8 cellular contexts compared by ENCODE assay signal in genomic region chr1:210360852-210361477, GRCh38. TPM values are rescaled to one million over a fixed set of nuclear protein-coding genes. Genes with fewer than 3 reads are reported as not detected.
DNase-seq lines count a peak whose midpoint lies in the region; ATAC-seq and TF ChIP-seq lines count a peak whose summit lies in the region.

No MANE protein-coding gene starts in this region.

- ATAC-seq in GM21737 (IDR thresholded peaks at IDR 0.05; ENCODE audit: unreplicated experiment), result peak; percentile 65
- no peak for ATAC-seq in lung (ENCODE audit: insufficient read depth, low FRiP score)
- no peak for ATAC-seq in gastrocnemius medialis
- no peak for ATAC-seq in naive thymus-derived CD8-positive, alpha-beta T cell

- peak; percentile 46 for DNase-seq in DMS53 treated with DMSO at 0.1 percent for 48 hours (lab: John Stamatoyannopoulos, UW; ENCODE audit: unreplicated experiment)
- peak; percentile 4 for DNase-seq in NCI-H345 (lab: John Stamatoyannopoulos, UW)
- peak; percentile 63 for DNase-seq in cerebellar cortex (ENCODE audit: low spot score)
- DNase-seq in lung (ENCODE audit: low spot score), result no peak
- DNase-seq in gastrocnemius medialis, result no peak
- no peak for DNase-seq in middle frontal gyrus (ENCODE audit: extremely low spot score, low spot score)
- DNase-seq in naive thymus-derived CD8-positive, alpha-beta T cell, result no peak

- peaks cover 0 to 4% (median 0%) of the 10 kb centered on the region in 9 donors for H3K9me3 Mint-ChIP-seq in naive thymus-derived CD8-positive, alpha-beta T cell

- H3K27me3 ChIP-seq in lung (ENCODE audit: control insufficient read depth, insufficient read depth) (no peaks in the 10 kb centered on the region), gastrocnemius medialis (no peaks in the 10 kb centered on the region)

- no peak for TF ChIP-seq POLR2A in gastrocnemius medialis (IDR thresholded peaks at IDR 0.05)

- no peaks in the 10 kb centered on the region for H3K27me3 Mint-ChIP-seq in naive thymus-derived CD8-positive, alpha-beta T cell

- H3K4me1 ChIP-seq in lung (ENCODE audit: control insufficient read depth in 2 of 2, insufficient read depth in 2 of 2, low read length in 2 of 2), result peaks cover 0 to 3% of the 10 kb centered on the region in 2 donors
- H3K4me1 ChIP-seq in gastrocnemius medialis, result no peaks in the 10 kb centered on the region

- H3K4me3 Mint-ChIP-seq in naive thymus-derived CD8-positive, alpha-beta T cell, result no peak overlapping the region

- 57 to 65% methylated on average over 10 of the region's 10 CpGs for WGBS in lung, 2 donors

- intact Hi-C loops in gastrocnemius medialis (cut with DNase I; ENCODE audit: low total_unique reads), result no loop called here

- H3K4me3 ChIP-seq in lung, result no peak overlapping the region
- no peak overlapping the region for H3K4me3 ChIP-seq in gastrocnemius medialis

- no peaks in the 10 kb centered on the region for H3K36me3 ChIP-seq in lung (ENCODE audit: control insufficient read depth in 2 of 2, insufficient read depth in 2 of 2, low read length in 2 of 2)
- H3K36me3 ChIP-seq in gastrocnemius medialis, result no peaks in the 10 kb centered on the region

- in situ Hi-C loops in gastrocnemius medialis (cut with MboI; ENCODE audit: low sequenced_read_pairs in 4 of 4), result no loop called here

- TF ChIP-seq CTCF in lung (IDR thresholded peaks at IDR 0.05; ENCODE audit: control extremely low read depth, extremely low read depth), result peak; percentile 42
- no peak for TF ChIP-seq CTCF in gastrocnemius medialis (IDR thresholded peaks at IDR 0.05 in 4 of 5, conservative IDR thresholded peaks at IDR 0.05 in 1 of 5)

- H3K27ac Mint-ChIP-seq in naive thymus-derived CD8-positive, alpha-beta T cell, result no peak overlapping the region

- POLR2A ChIA-PET in naive thymus-derived CD8-positive, alpha-beta T cell (lab: Charles Lee), result interaction anchor here (1.7 kb wide), 1 partner anchor 19 kb away, joined by 5 read pairs; no protein-coding TSS in a partner anchor

- H3K27ac ChIP-seq in lung (ENCODE audit: low read depth in 1 of 2, low read length in 1 of 2) (no peak overlapping the region), gastrocnemius medialis (no peak overlapping the region)

- H3K9me3 ChIP-seq in lung (ENCODE audit: control insufficient read depth in 2 of 2, insufficient read depth in 1 of 2, low read length in 1 of 2) (no peaks in the 10 kb centered on the region), gastrocnemius medialis (no peaks in the 10 kb centered on the region)

- H3K36me3 Mint-ChIP-seq in naive thymus-derived CD8-positive, alpha-beta T cell, result peaks cover 0 to 3% (median 0%) of the 10 kb centered on the region in 3 donors

- peaks cover 0 to 1% (median 0%) of the 10 kb centered on the region in 4 donors for H3K4me1 Mint-ChIP-seq in naive thymus-derived CD8-positive, alpha-beta T cell

RNA-seq across cellular contexts. Expression of gene HHAT, which starts 32.3 kb away (rescaled TPM):
- total RNA-seq in lung, result 10 to 100 TPM in 1 of 2 donors, 1 to 10 TPM in 1; 5.8 to 11.3 TPM
- 1 to 10 TPM; 1.2 to 1.8 TPM for polyA plus RNA-seq in lung
- total RNA-seq in gastrocnemius medialis, result under 1 TPM in 3 of 4 donors, not detected in 1; 0.31 to 0.33 (median 0.33) TPM
- total RNA-seq in naive thymus-derived CD8-positive, alpha-beta T cell, result 1 to 10 TPM; 1.5 to 1.8 TPM
- 1 to 10 TPM in 1 of 3 donors, under 1 TPM in 2; 0.74 to 1.6 (median 0.75) TPM for polyA plus RNA-seq in naive thymus-derived CD8-positive, alpha-beta T cell

Comparison
In these comparisons a context has a peak if more than half of its experiments do, and no peak if none do; other contexts are left out.
1. DNase-seq: peak in DMS53 treated with DMSO at 0.1 percent for 48 hours (single experiment), NCI-H345 (single experiment) and cerebellar cortex (single experiment); none in lung (single experiment), gastrocnemius medialis (0 of 2), middle frontal gyrus (single experiment) and naive thymus-derived CD8-positive, alpha-beta T cell (0 of 10).